Comparison of ENCODE assay signal across 12 cellular contexts in the genomic region with DNA sequence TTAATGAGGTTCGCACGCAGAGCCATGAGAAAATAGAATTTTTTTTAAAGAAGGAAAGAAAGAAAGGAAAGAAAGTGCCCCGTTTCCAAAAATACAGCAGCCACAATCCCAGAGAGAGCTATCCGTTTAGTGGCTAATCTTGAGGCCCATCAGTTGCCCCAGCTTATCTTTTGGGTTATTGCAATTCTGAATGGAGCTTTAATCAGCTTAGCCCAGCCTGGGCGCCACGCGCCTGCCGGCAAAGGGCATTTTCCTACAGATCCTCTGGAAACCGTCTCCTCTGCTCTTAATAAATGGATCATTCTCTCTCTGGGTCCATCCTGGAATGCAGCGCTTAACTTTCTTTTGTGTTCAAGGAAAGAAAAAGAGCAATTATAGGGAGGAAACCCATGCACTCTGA.
"Had no signal": no experiment of that assay in that cellular context is flagged by ENCODE, and none has a peak within 500 bp of the region (broad histone marks: within the 10 kb centered on the region; RNA-seq: fewer than 3 reads in every experiment).

No MANE protein-coding gene starts in this region.

- H3K4me3 ChIP-seq: left lung, testis had no signal

- DNase-seq: activated B cell treated with CpG ODN at 0.5 μM for 24 hours; activated CD4-positive, alpha-beta T cell treated with anti-CD3 and anti-CD28 coated beads, Interleukin-2, amount 50 U/mL, for 1 hour; activated gamma-delta T cell; activated T-cell treated with anti-CD3 and anti-CD28 coated beads, Interleukin-2, amount 50 U/mL, for 24 hours; cerebellar nuclear complex; dermis blood vessel endothelial cell; left lung; stimulated activated CD4-positive, alpha-beta T cell treated with anti-CD3 and anti-CD28 coated beads, Interleukin-4, amount 100 ng/mL, for 1 hour; stimulated activated CD8-positive, alpha-beta memory T cell treated with anti-CD3 and anti-CD28 coated beads, Interleukin-4, amount 100 ng/mL, for 48 hours; T-helper 1 cell; testis had no signal

- H3K9me3 ChIP-seq: left lung, testis had no signal

- H3K27me3 ChIP-seq: left lung, testis had no signal

- ATAC-seq: esophagus mucosa, left lung had no signal

- H3K36me3 ChIP-seq: left lung had no signal

- H3K27ac ChIP-seq: left lung, testis had no signal
